Comparison of ENCODE assay signal across 8 cellular contexts in the genomic region with DNA sequence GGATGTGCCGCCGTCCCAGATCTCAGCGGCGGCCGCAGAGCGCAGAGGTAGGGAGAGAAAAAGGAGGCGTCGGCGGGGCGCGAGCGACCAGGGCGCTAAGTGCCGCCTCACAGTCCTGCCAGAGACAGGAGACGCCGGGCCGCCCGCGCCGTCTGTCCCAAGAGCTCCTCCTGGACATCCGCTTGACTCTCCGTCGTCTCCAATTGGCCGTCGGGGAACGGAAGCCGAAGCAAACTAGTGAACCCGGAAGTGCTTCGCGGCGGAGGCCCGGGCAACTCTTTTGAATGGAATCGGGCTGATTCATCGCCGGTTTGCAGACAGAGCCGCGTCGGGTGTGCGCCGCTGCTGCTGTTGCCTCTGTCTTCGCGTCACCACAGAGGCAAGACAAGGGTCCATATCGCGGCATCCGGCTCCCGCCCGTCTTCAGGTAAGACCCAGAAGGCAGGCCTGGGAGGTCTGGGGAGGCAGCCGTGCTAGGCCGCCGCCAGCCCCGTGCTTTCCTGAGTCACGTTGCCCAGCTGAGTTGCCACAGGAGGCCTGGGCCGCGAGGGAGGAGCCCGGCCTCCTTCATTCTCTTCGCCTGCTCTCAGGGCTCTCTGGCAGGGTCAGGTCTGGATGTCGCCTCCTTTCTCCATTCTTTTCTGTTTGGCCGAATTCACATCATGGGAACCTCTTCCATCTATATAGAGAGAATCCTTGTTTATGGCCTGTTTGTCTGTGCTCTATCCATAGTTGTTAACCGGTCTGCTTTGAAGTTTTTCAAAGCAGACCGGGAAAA. TPM values are rescaled to one million over a fixed set of nuclear protein-coding genes. Genes with fewer than 3 reads are reported as not detected.
DNase-seq lines count a peak whose midpoint lies in the region; ATAC-seq and TF ChIP-seq lines count a peak whose summit lies in the region.

Gene PSMD14 (plus strand): TSS at position 248 of the 778 bp plus-strand sequence. CDS start 10,401 bp downstream, outside the sequence.

- dilution Hi-C loops in mammary epithelial cell (cut with HindIII; ENCODE audit: low sequenced_read_pairs) = no loop called here

- H3K79me2 ChIP-seq in ACC112 (ENCODE audit: control insufficient read depth, insufficient read depth, low read length, unreplicated experiment) = peaks cover 58% of the 10 kb centered on the region
- H3K79me2 ChIP-seq in mammary epithelial cell (ENCODE audit: insufficient read depth, low read length) = peaks cover 57% of the 10 kb centered on the region
- peaks cover 48% of the 10 kb centered on the region for H3K79me2 ChIP-seq in smooth muscle cell (ENCODE audit: low read depth)

- H3K4me1 ChIP-seq in ACC112 (ENCODE audit: control insufficient read depth, insufficient read depth, low read length, unreplicated experiment) (peaks cover 17% of the 10 kb centered on the region), mammary epithelial cell (ENCODE audit: insufficient read depth, low read length) (peaks cover 4% of the 10 kb centered on the region), smooth muscle cell (ENCODE audit: low read depth) (peaks cover 15% of the 10 kb centered on the region)

- H3K4me3 ChIP-seq in ACC112 (ENCODE audit: low read depth, low read length) (peak within 1 kb of the TSS; percentile 99), WERI-Rb-1 (ENCODE audit: low read depth, low read length) (peak within 1 kb of the TSS; percentile 70), mammary epithelial cell (replicated peaks in 1 of 3; ENCODE audit: insufficient read depth in 1 of 3, low read depth in 2 of 3, low read length in 3 of 3) (peak within 1 kb of the TSS; percentile 58 to 91 (median 70)), smooth muscle cell (peak within 1 kb of the TSS; percentile 66)

- DNase-seq in NCI-H2196 treated with DMSO at 0.1 percent for 48 hours (lab: John Stamatoyannopoulos, UW; ENCODE audit: unreplicated experiment) (peak; percentile 89), WERI-Rb-1 (peak; percentile 95), mammary epithelial cell (peak; percentile 97), iPS-NIHi11 (ENCODE audit: low spot score) (peak; percentile 87), smooth muscle cell (lab: John Stamatoyannopoulos, UW; ENCODE audit: unreplicated experiment) (peak; percentile 64)

- H4K20me1 ChIP-seq in mammary epithelial cell (ENCODE audit: insufficient read depth, low read length) = no peaks in the 10 kb centered on the region
- H4K20me1 ChIP-seq in smooth muscle cell (ENCODE audit: low read depth) = peaks cover 30% of the 10 kb centered on the region

- ATAC-seq in GM18870 (IDR thresholded peaks at IDR 0.05; ENCODE audit: unreplicated experiment) (peak; percentile 90), HG03135 (IDR thresholded peaks at IDR 0.05; ENCODE audit: unreplicated experiment) (peak; percentile 98)

- H3F3A ChIP-seq in smooth muscle cell (ENCODE audit: low read depth) = no peaks in the 10 kb centered on the region

- peaks cover 8% of the 10 kb centered on the region; the same call in 1 of the 2 replicates for H3K36me3 ChIP-seq in ACC112 (ENCODE audit: insufficient read depth, low read length)
- peaks cover 9% of the 10 kb centered on the region for H3K36me3 ChIP-seq in WERI-Rb-1
- H3K36me3 ChIP-seq in mammary epithelial cell (ENCODE audit: insufficient read depth, low read length) = no peaks in the 10 kb centered on the region
- H3K36me3 ChIP-seq in smooth muscle cell (ENCODE audit: low read depth) = no peaks in the 10 kb centered on the region

- in situ Hi-C loops in mammary epithelial cell (cut with MboI; ENCODE audit: low sequenced_read_pairs in 2 of 2) = no loop called here

- CTCF ChIA-PET in mammary epithelial cell (lab: Charles Lee; ENCODE audit: low non-redundant PET) = no interaction called here

- intact Hi-C loops in mammary epithelial cell (cut with micrococcal nuclease) = loop anchor here (5.0 kb wide), 1 partner anchor 146 kb away; the partner anchor contains the start of gene TANK

- WGBS in mammary epithelial cell (ENCODE audit: low coverage, missing lambda C conversion rate) = 0% methylated on average over 31 of the region's 60 CpGs
- under 1% methylated on average over 60 of the region's 60 CpGs for WGBS in smooth muscle cell (ENCODE audit: low lambda C conversion rate)

- no peaks in the 10 kb centered on the region for H3K27me3 ChIP-seq in ACC112 (ENCODE audit: insufficient read depth, low read length)
- no peaks in the 10 kb centered on the region for H3K27me3 ChIP-seq in WERI-Rb-1 (ENCODE audit: insufficient read depth, low read depth, severe bottlenecking)
- no peaks in the 10 kb centered on the region for H3K27me3 ChIP-seq in mammary epithelial cell (ENCODE audit: insufficient read depth, low read length)
- H3K27me3 ChIP-seq in smooth muscle cell (ENCODE audit: low read depth) = no peaks in the 10 kb centered on the region

- H2AFZ ChIP-seq in ACC112 (ENCODE audit: low read length, unreplicated experiment) = peak within 1 kb of the TSS; percentile 99
- H2AFZ ChIP-seq in mammary epithelial cell (ENCODE audit: low read depth, low read length) = peak within 1 kb of the TSS; percentile 86
- H2AFZ ChIP-seq in smooth muscle cell (ENCODE audit: low read depth) = peak within 1 kb of the TSS; percentile 65

- peak within 1 kb of the TSS; percentile 76 for H3K4me2 ChIP-seq in mammary epithelial cell (ENCODE audit: insufficient read depth, low read depth, low read length)
- peak within 1 kb of the TSS; percentile 91 for H3K4me2 ChIP-seq in smooth muscle cell

- H3K27ac ChIP-seq in ACC112 (ENCODE audit: low read depth, low read length) (peak within 1 kb of the TSS; percentile 91), WERI-Rb-1 (peak within 1 kb of the TSS; percentile 86), mammary epithelial cell (ENCODE audit: insufficient read depth, low read depth, low read length) (peak within 1 kb of the TSS; percentile 94), smooth muscle cell (ENCODE audit: low read depth) (peak within 1 kb of the TSS; percentile 93)

- peak within 1 kb of the TSS; percentile 97 for H3K9ac ChIP-seq in mammary epithelial cell (ENCODE audit: insufficient read depth, low read length)
- peak within 1 kb of the TSS; percentile 94 for H3K9ac ChIP-seq in smooth muscle cell (ENCODE audit: low read depth)

- BruUV-seq in mammary epithelial cell (replicated peaks; lab: Mats Ljungman, UMichigan) = TSS peak; percentile 52

- no peak for TF ChIP-seq CTCF in WERI-Rb-1 (IDR thresholded peaks at IDR 0.05; ENCODE audit: low read depth, low read length)
- no peak for TF ChIP-seq CTCF in mammary epithelial cell (conservative IDR thresholded peaks at IDR 0.05 in 1 of 2, IDR thresholded peaks at IDR 0.05 in 1 of 2; ENCODE audit: extremely low read depth in 1 of 2, insufficient read depth in 1 of 2, low read depth in 1 of 2, low read length in 2 of 2)
- no peak for TF ChIP-seq CTCF in smooth muscle cell (IDR thresholded peaks at IDR 0.05; ENCODE audit: borderline replicate concordance, insufficient read depth, poor library complexity, severe bottlenecking)

- H3K9me3 ChIP-seq in WERI-Rb-1 (ENCODE audit: severe bottlenecking) (no peaks in the 10 kb centered on the region), mammary epithelial cell (replicated peaks; ENCODE audit: insufficient read depth, low read length) (no peaks in the 10 kb centered on the region), smooth muscle cell (replicated peaks; ENCODE audit: low read depth) (no peaks in the 10 kb centered on the region)

RNA-seq across cellular contexts. Expression of gene PSMD14, which starts in this region (rescaled TPM):
- total RNA-seq in mammary epithelial cell (100 to 1,000 TPM in 1 of 2 donors, 10 to 100 TPM in 1; 85.0 to 101 TPM), smooth muscle cell (93.9 and 123 TPM in 2 replicates)
- polyA plus RNA-seq in mammary epithelial cell (88.4 TPM), smooth muscle cell (68.5 and 69.4 TPM in 2 replicates)
- 54.6 TPM for polyA minus RNA-seq in mammary epithelial cell

Comparison
In these comparisons a context has a peak if more than half of its experiments do, and no peak if none do; other contexts are left out.
1. Peak in every context shown above with its lines: DNase-seq, ATAC-seq, H3K4me3 ChIP-seq and H3K27ac ChIP-seq.